Comparison of ENCODE assay signal across 1 cellular context in the genomic region with DNA sequence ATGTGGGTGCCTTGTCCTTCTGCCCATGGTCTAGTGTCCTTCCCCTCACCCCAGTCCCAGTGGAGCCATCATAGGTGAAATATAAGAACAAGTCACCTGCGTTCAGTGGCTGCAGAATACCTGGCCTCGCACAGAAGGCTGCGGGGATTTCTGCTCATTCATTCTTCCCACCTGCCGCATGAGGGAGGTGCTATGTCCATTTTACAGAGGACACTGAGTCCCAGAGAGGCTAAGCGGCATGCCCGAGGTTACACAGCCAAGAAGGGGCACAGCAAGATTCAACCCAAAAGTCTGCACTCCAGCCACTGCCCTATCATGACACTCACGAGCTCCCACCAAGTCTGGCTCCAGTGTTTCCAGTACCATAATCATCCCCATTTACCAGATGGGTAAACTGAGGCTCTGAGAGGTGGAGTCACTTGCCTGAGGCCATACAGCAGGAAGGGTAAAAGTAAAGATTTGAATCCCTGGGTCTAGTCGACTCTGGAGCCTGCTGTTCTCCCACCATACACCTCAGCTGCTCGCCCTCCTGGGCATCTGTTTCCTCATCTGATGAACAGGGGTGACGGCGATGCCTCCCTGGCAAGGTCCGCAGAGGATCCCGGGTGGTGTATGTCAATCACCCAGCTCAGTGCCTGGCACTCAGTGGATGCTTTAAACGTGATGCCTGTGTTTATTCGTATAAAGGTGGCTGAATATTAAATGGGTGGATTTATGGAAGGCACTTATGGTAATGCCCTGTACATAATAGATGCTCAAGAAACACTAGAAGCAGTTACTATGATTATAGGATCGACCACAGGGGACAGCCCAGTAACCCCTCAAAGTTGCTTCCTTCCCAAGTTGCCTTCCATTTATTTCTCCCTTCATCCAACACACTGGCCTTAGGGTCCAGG.
A peak's percentile ranks its signal among the peaks of the same experiment; 100 is the strongest.
TF ChIP-seq lines count a peak whose summit lies in the region.

No MANE protein-coding gene starts in this region.

TF ChIP-seq in HepG2, 621 proteins besides CTCF, POLR2A, EP300 and RAD21 (continued from another document and continues in another):
- TF ChIP-seq, protein P1, sequence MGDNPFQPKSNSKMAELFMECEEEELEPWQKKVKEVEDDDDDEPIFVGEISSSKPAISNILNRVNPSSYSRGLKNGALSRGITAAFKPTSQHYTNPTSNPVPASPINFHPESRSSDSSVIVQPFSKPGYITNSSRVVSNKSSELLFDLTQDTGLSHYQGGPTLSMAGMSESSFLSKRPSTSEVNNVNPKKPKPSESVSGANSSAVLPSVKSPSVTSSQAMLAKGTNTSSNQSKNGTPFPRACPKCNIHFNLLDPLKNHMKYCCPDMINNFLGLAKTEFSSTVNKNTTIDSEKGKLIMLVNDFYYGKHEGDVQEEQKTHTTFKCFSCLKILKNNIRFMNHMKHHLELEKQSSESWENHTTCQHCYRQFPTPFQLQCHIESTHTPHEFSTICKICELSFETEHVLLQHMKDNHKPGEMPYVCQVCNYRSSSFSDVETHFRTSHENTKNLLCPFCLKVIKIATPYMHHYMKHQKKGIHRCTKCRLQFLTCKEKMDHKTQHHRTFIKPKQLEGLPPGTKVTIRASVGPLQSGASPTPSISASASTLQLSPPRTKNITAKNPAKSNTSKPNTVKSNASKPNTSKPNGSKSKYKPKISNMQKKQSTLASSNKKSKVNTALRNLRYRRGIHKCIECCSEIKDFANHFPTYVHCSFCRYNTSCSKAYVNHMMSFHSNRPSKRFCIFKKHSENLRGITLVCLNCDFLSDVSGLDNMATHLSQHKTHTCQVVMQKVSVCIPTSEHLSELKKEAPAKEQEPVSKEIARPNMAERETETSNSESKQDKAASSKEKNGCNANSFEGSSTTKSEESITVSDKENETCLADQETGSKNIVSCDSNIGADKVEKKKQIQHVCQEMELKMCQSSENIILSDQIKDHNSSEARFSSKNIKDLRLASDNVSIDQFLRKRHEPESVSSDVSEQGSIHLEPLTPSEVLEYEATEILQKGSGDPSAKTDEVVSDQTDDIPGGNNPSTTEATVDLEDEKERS (CRISPR knock-in tag; IDR thresholded peaks at IDR 0.05) = no peak
- TF ChIP-seq ZNF781 (CRISPR knock-in tag; IDR thresholded peaks at IDR 0.05; ENCODE audit: borderline replicate concordance, not compliant biosample characterization) (no peak), JUND (CRISPR knock-in tag; IDR thresholded peaks at IDR 0.05) (no peak), YY1 (IDR thresholded peaks at IDR 0.05; ENCODE audit: insufficient read depth, insufficient replicate concordance, low read depth, low read length) (no peak), PLRG1 (conservative IDR thresholded peaks at IDR 0.05) (no peak), ZNF441 (CRISPR knock-in tag; IDR thresholded peaks at IDR 0.05; ENCODE audit: borderline replicate concordance) (no peak), ZNF160 (CRISPR knock-in tag; IDR thresholded peaks at IDR 0.05) (no peak), ZNF143 (CRISPR knock-in tag; IDR thresholded peaks at IDR 0.05) (no peak), POGZ (CRISPR knock-in tag; IDR thresholded peaks at IDR 0.05) (no peak), FOSL2 (CRISPR knock-in tag; IDR thresholded peaks at IDR 0.05) (0 out of 2 replicates have a peak, but pooled peaks have one; percentile 2), AGO2 (optimal IDR thresholded peaks at IDR 0.05; ENCODE audit: low read depth, low read length) (no peak), ZSCAN31 (CRISPR knock-in tag; IDR thresholded peaks at IDR 0.05; ENCODE audit: low read depth) (no peak), SP5 (CRISPR knock-in tag; IDR thresholded peaks at IDR 0.05; ENCODE audit: borderline replicate concordance, low read depth) (no peak), ZNF546 (CRISPR knock-in tag; conservative IDR thresholded peaks at IDR 0.05) (no peak), TCF7 (IDR thresholded peaks at IDR 0.05; ENCODE audit: low read depth) (no peak), ZNF468 (CRISPR knock-in tag; IDR thresholded peaks at IDR 0.05) (no peak), ZNF343 (CRISPR knock-in tag; IDR thresholded peaks at IDR 0.05) (no peak), ZNF766 (CRISPR knock-in tag; IDR thresholded peaks at IDR 0.05; ENCODE audit: borderline replicate concordance) (no peak), ZNF329 (CRISPR knock-in tag; IDR thresholded peaks at IDR 0.05; ENCODE audit: low read depth) (no peak), SMAD3 (CRISPR knock-in tag; IDR thresholded peaks at IDR 0.05) (no peak), EEA1 (CRISPR knock-in tag; IDR thresholded peaks at IDR 0.05; ENCODE audit: borderline replicate concordance) (no peak), ZNF225 (CRISPR knock-in tag; IDR thresholded peaks at IDR 0.05) (no peak), ZNF749 (CRISPR knock-in tag; IDR thresholded peaks at IDR 0.05; ENCODE audit: borderline replicate concordance) (no peak), ZNF20 (CRISPR knock-in tag; IDR thresholded peaks at IDR 0.05) (0 out of 2 replicates have a peak, but pooled peaks have one; percentile 1), NR2F2 (IDR thresholded peaks at IDR 0.05; ENCODE audit: borderline replicate concordance, low read depth) (no peak), ZNF460 (CRISPR knock-in tag; IDR thresholded peaks at IDR 0.05; ENCODE audit: borderline replicate concordance) (no peak), ZBTB20 (CRISPR knock-in tag; IDR thresholded peaks at IDR 0.05; ENCODE audit: borderline replicate concordance, low read depth) (0 out of 2 replicates have a peak, but pooled peaks have one; percentile 12)
- TF ChIP-seq, protein P2, sequence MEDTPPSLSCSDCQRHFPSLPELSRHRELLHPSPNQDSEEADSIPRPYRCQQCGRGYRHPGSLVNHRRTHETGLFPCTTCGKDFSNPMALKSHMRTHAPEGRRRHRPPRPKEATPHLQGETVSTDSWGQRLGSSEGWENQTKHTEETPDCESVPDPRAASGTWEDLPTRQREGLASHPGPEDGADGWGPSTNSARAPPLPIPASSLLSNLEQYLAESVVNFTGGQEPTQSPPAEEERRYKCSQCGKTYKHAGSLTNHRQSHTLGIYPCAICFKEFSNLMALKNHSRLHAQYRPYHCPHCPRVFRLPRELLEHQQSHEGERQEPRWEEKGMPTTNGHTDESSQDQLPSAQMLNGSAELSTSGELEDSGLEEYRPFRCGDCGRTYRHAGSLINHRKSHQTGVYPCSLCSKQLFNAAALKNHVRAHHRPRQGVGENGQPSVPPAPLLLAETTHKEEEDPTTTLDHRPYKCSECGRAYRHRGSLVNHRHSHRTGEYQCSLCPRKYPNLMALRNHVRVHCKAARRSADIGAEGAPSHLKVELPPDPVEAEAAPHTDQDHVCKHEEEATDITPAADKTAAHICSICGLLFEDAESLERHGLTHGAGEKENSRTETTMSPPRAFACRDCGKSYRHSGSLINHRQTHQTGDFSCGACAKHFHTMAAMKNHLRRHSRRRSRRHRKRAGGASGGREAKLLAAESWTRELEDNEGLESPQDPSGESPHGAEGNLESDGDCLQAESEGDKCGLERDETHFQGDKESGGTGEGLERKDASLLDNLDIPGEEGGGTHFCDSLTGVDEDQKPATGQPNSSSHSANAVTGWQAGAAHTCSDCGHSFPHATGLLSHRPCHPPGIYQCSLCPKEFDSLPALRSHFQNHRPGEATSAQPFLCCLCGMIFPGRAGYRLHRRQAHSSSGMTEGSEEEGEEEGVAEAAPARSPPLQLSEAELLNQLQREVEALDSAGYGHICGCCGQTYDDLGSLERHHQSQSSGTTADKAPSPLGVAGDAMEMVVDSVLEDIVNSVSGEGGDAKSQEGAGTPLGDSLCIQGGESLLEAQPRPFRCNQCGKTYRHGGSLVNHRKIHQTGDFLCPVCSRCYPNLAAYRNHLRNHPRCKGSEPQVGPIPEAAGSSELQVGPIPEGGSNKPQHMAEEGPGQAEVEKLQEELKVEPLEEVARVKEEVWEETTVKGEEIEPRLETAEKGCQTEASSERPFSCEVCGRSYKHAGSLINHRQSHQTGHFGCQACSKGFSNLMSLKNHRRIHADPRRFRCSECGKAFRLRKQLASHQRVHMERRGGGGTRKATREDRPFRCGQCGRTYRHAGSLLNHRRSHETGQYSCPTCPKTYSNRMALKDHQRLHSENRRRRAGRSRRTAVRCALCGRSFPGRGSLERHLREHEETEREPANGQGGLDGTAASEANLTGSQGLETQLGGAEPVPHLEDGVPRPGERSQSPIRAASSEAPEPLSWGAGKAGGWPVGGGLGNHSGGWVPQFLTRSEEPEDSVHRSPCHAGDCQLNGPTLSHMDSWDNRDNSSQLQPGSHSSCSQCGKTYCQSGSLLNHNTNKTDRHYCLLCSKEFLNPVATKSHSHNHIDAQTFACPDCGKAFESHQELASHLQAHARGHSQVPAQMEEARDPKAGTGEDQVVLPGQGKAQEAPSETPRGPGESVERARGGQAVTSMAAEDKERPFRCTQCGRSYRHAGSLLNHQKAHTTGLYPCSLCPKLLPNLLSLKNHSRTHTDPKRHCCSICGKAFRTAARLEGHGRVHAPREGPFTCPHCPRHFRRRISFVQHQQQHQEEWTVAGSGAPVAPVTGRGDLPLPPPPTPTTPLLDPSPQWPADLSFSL (CRISPR knock-in tag; IDR thresholded peaks at IDR 0.05) = no peak
- TF ChIP-seq, protein P3, sequence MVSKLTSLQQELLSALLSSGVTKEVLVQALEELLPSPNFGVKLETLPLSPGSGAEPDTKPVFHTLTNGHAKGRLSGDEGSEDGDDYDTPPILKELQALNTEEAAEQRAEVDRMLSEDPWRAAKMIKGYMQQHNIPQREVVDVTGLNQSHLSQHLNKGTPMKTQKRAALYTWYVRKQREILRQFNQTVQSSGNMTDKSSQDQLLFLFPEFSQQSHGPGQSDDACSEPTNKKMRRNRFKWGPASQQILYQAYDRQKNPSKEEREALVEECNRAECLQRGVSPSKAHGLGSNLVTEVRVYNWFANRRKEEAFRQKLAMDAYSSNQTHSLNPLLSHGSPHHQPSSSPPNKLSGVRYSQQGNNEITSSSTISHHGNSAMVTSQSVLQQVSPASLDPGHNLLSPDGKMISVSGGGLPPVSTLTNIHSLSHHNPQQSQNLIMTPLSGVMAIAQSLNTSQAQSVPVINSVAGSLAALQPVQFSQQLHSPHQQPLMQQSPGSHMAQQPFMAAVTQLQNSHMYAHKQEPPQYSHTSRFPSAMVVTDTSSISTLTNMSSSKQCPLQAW (CRISPR knock-in tag; IDR thresholded peaks at IDR 0.05) = peak; percentile 62; the same call in 1 of the 2 replicates
- TF ChIP-seq, protein P4, sequence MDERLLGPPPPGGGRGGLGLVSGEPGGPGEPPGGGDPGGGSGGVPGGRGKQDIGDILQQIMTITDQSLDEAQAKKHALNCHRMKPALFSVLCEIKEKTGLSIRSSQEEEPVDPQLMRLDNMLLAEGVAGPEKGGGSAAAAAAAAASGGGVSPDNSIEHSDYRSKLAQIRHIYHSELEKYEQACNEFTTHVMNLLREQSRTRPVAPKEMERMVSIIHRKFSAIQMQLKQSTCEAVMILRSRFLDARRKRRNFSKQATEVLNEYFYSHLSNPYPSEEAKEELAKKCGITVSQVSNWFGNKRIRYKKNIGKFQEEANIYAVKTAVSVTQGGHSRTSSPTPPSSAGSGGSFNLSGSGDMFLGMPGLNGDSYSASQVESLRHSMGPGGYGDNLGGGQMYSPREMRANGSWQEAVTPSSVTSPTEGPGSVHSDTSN (CRISPR knock-in tag; IDR thresholded peaks at IDR 0.05) = no peak
- TF ChIP-seq, protein P5, sequence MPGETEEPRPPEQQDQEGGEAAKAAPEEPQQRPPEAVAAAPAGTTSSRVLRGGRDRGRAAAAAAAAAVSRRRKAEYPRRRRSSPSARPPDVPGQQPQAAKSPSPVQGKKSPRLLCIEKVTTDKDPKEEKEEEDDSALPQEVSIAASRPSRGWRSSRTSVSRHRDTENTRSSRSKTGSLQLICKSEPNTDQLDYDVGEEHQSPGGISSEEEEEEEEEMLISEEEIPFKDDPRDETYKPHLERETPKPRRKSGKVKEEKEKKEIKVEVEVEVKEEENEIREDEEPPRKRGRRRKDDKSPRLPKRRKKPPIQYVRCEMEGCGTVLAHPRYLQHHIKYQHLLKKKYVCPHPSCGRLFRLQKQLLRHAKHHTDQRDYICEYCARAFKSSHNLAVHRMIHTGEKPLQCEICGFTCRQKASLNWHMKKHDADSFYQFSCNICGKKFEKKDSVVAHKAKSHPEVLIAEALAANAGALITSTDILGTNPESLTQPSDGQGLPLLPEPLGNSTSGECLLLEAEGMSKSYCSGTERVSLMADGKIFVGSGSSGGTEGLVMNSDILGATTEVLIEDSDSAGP (CRISPR knock-in tag; IDR thresholded peaks at IDR 0.05; ENCODE audit: borderline replicate concordance) = no peak
- TF ChIP-seq, protein P6, sequence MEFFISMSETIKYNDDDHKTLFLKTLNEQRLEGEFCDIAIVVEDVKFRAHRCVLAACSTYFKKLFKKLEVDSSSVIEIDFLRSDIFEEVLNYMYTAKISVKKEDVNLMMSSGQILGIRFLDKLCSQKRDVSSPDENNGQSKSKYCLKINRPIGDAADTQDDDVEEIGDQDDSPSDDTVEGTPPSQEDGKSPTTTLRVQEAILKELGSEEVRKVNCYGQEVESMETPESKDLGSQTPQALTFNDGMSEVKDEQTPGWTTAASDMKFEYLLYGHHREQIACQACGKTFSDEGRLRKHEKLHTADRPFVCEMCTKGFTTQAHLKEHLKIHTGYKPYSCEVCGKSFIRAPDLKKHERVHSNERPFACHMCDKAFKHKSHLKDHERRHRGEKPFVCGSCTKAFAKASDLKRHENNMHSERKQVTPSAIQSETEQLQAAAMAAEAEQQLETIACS (CRISPR knock-in tag; IDR thresholded peaks at IDR 0.05) = no peak
- TF ChIP-seq, protein P7, sequence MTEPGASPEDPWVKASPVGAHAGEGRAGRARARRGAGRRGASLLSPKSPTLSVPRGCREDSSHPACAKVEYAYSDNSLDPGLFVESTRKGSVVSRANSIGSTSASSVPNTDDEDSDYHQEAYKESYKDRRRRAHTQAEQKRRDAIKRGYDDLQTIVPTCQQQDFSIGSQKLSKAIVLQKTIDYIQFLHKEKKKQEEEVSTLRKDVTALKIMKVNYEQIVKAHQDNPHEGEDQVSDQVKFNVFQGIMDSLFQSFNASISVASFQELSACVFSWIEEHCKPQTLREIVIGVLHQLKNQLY (CRISPR knock-in tag; IDR thresholded peaks at IDR 0.05) = no peak
- TF ChIP-seq, protein P8, sequence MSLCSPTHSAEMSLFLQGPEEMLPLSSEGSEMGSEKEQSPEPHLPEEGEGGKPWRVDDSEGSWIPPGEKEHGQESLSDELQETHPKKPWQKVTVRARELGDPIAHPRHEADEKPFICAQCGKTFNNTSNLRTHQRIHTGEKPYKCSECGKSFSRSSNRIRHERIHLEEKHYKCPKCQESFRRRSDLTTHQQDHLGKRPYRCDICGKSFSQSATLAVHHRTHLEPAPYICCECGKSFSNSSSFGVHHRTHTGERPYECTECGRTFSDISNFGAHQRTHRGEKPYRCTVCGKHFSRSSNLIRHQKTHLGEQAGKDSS (CRISPR knock-in tag; IDR thresholded peaks at IDR 0.05; ENCODE audit: borderline replicate concordance, low read depth) = no peak
- TF ChIP-seq, protein P9, sequence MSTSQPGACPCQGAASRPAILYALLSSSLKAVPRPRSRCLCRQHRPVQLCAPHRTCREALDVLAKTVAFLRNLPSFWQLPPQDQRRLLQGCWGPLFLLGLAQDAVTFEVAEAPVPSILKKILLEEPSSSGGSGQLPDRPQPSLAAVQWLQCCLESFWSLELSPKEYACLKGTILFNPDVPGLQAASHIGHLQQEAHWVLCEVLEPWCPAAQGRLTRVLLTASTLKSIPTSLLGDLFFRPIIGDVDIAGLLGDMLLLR (CRISPR knock-in tag; IDR thresholded peaks at IDR 0.05) = no peak
- TF ChIP-seq, protein P10, sequence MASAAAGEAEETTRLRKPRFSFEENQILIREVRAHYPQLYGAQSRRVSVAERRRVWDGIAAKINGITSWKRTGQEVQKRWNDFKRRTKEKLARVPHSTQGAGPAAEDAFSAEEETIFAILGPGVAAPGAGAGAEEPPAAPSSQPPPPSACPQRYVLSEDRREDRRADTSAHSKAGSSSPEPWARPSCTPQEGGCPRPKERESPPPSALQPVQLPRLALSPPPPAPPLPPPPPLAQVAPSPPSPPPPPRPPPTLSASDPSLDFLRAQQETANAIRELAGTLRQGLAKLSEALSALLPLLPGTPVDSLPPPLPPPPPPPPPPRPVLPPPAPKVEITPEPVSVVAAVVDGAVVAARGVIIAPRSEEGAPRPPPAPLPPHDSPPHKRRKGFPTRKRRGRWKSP (CRISPR knock-in tag; IDR thresholded peaks at IDR 0.05) = no peak
- TF ChIP-seq, protein P11, sequence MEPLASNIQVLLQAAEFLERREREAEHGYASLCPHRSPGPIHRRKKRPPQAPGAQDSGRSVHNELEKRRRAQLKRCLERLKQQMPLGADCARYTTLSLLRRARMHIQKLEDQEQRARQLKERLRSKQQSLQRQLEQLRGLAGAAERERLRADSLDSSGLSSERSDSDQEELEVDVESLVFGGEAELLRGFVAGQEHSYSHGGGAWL (CRISPR knock-in tag; IDR thresholded peaks at IDR 0.05) = no peak; the same call in 1 of the 2 replicates
